Comparison of ENCODE assay signal across 12 cellular contexts in genomic region chr2:48450936-48451602, GRCh38. TPM values are rescaled to one million over a fixed set of nuclear protein-coding genes. Genes with fewer than 3 reads are reported as not detected.
DNase-seq lines count a peak whose midpoint lies in the region; TF ChIP-seq lines count a peak whose summit lies in the region.
"Had no signal": no experiment of that assay in that cellular context is flagged by ENCODE, and none has a peak within 500 bp of the region (broad histone marks: within the 10 kb centered on the region; RNA-seq: fewer than 3 reads in every experiment).

No MANE protein-coding gene starts in this region.

- H3K4me1 ChIP-seq in KMS-11 (ENCODE audit: low read depth, poor library complexity, severe bottlenecking) (peaks cover 84% of the 10 kb centered on the region), SK-N-SH (ENCODE audit: control insufficient read depth in 1 of 2, insufficient read depth in 2 of 2, low read depth in 1 of 2, low read length in 1 of 2) (peaks cover 12 to 15% of the 10 kb centered on the region in 2 experiments; a peak in 3 of 4 replicates)

- H3K9me2 ChIP-seq in SK-N-SH, result no peaks in the 10 kb centered on the region

- H3K27me3 ChIP-seq in KMS-11 (ENCODE audit: insufficient read depth, low read depth) (no peaks in the 10 kb centered on the region), SK-N-SH (ENCODE audit: insufficient read depth) (no peaks in the 10 kb centered on the region)
- H3K27me3 ChIP-seq: tibial nerve had no signal

- H3K4me2 ChIP-seq in KMS-11 (peak overlapping the region; percentile 92), SK-N-SH (no peak overlapping the region)

- H3K4me3 ChIP-seq in KMS-11 (IDR thresholded peaks at IDR 0.05; ENCODE audit: insufficient read depth, low read depth, low read length), result no peak overlapping the region
- no peak overlapping the region for H3K4me3 ChIP-seq in SK-N-SH (ENCODE audit: low read depth in 2 of 2, low read length in 1 of 2)
- H3K4me3 ChIP-seq: tibial nerve had no signal

- CTCF ChIA-PET in SK-N-SH (lab: Yijun Ruan, JAX), result interaction anchor here (0.8 to 2.1 kb wide), 4 partner anchors 9 to 138 kb away, joined by 3 to 10 read pairs (median 5); no protein-coding TSS in a partner anchor

- TF ChIP-seq POLR2A in erythroblast (IDR thresholded peaks at IDR 0.05; ENCODE audit: low read length), result no peak

- H3F3A ChIP-seq in SK-N-SH (replicated peaks; ENCODE audit: insufficient read depth), result peaks cover 15% of the 10 kb centered on the region

- H3K36me3 ChIP-seq in KMS-11 (ENCODE audit: insufficient read depth) (no peaks in the 10 kb centered on the region; the same call in none of the 2 replicates), SK-N-SH (replicated peaks in 1 of 2; ENCODE audit: control insufficient read depth in 1 of 2, insufficient read depth in 2 of 2, low read length in 1 of 2) (peaks cover 10 to 18% of the 10 kb centered on the region in 2 experiments)

- no peak overlapping the region for H2AFZ ChIP-seq in KMS-11 (ENCODE audit: low read depth)
- no peak overlapping the region for H2AFZ ChIP-seq in SK-N-SH (ENCODE audit: low read depth)

- H3K9ac ChIP-seq in KMS-11 (no peak overlapping the region), SK-N-SH (no peak overlapping the region)

- peak in 1 of 2 experiments; percentile 72; a peak in 2 of 4 replicates for TF ChIP-seq EP300 in SK-N-SH (IDR thresholded peaks at IDR 0.05; ENCODE audit: borderline replicate concordance in 1 of 2, low read depth in 1 of 2, low read length in 1 of 2)

- H3K27ac ChIP-seq in KMS-11, result no peak overlapping the region
- H3K27ac ChIP-seq in SK-N-SH (ENCODE audit: low read depth in 2 of 2, low read length in 1 of 2), result peak overlapping the region in 1 of 2 experiments; percentile 73; a peak in 1 of 4 replicates
- H3K27ac ChIP-seq: tibial nerve had no signal

- POLR2A ChIA-PET in SK-N-SH (lab: Yijun Ruan, JAX), result no interaction called here

- 68% methylated on average over 2 of the region's 2 CpGs for WGBS in SK-N-SH (ENCODE audit: low lambda C conversion rate)

- TF ChIP-seq CTCF in KMS-11 (conservative IDR thresholded peaks at IDR 0.05; ENCODE audit: low read depth, low read length) (no peak), SK-N-SH (IDR thresholded peaks at IDR 0.05) (no peak)

- no peaks in the 10 kb centered on the region for H3K9me3 ChIP-seq in SK-N-SH
- H3K9me3 ChIP-seq: tibial nerve had no signal

- no peak for TF ChIP-seq RAD21 in SK-N-SH (IDR thresholded peaks at IDR 0.05; ENCODE audit: low read length)

- no peaks in the 10 kb centered on the region for H4K20me1 ChIP-seq in KMS-11 (ENCODE audit: insufficient read depth)
- H4K20me1 ChIP-seq in SK-N-SH (ENCODE audit: insufficient read depth), result no peaks in the 10 kb centered on the region; the same call in 1 of the 2 replicates

- DNase-seq in SK-N-SH (peak; percentile 45), erythroblast (lab: John Stamatoyannopoulos, UW) (peak; percentile 51 to 73), putamen (ENCODE audit: low spot score) (peak; percentile 53), NCI-H526 (lab: John Stamatoyannopoulos, UW) (no peak), Kasumi-1 (lab: John Stamatoyannopoulos, UW) (no peak), 8988T (no peak)
- DNase-seq: activated naive CD4-positive, alpha-beta T cell treated with anti-CD3 and anti-CD28 coated beads for 36 hours; DMS153; GOT3; NCI-H1105 treated with DMSO at 0.1 percent for 48 hours had no signal

- H3K79me2 ChIP-seq in KMS-11 (ENCODE audit: insufficient read depth, low read depth) (peaks cover 57% of the 10 kb centered on the region; the same call in 1 of the 2 replicates), SK-N-SH (ENCODE audit: insufficient read depth) (peaks cover 17% of the 10 kb centered on the region)

TF ChIP-seq in SK-N-SH, 30 proteins besides CTCF, POLR2A, EP300 and RAD21:
- TF ChIP-seq USF2 (IDR thresholded peaks at IDR 0.05; ENCODE audit: borderline replicate concordance, low read depth, low read length) (no peak), RFX5 (IDR thresholded peaks at IDR 0.05; ENCODE audit: low read length) (no peak), CHD2 (IDR thresholded peaks at IDR 0.05; ENCODE audit: low read length, partially characterized antibody) (peak; percentile 8), GATA2 (CRISPR knock-in tag; IDR thresholded peaks at IDR 0.05) (peak; percentile 78), PBX3 (IDR thresholded peaks at IDR 0.05) (no peak), RCOR1 (IDR thresholded peaks at IDR 0.05; ENCODE audit: low read length) (peak; percentile 46; the same call in 1 of the 2 replicates), MEF2A (IDR thresholded peaks at IDR 0.05; ENCODE audit: borderline replicate concordance, low read depth) (no peak), JUND (IDR thresholded peaks at IDR 0.05) (no peak), FOXM1 (IDR thresholded peaks at IDR 0.05; ENCODE audit: low read depth) (no peak), MXI1 (IDR thresholded peaks at IDR 0.05; ENCODE audit: low read depth, low read length) (no peak), GABPA (IDR thresholded peaks at IDR 0.05; ENCODE audit: low read depth) (no peak), TEAD4 (IDR thresholded peaks at IDR 0.05; ENCODE audit: borderline replicate concordance, insufficient read depth) (no peak), SMC3 (IDR thresholded peaks at IDR 0.05; ENCODE audit: low read depth, low read length) (no peak), NRF1 (IDR thresholded peaks at IDR 0.05; ENCODE audit: low read depth, low read length) (no peak), FOXJ3 (CRISPR knock-in tag; IDR thresholded peaks at IDR 0.05) (no peak), RXRA (IDR thresholded peaks at IDR 0.05; ENCODE audit: borderline replicate concordance, low read depth) (no peak)
- TF ChIP-seq, protein P1, sequence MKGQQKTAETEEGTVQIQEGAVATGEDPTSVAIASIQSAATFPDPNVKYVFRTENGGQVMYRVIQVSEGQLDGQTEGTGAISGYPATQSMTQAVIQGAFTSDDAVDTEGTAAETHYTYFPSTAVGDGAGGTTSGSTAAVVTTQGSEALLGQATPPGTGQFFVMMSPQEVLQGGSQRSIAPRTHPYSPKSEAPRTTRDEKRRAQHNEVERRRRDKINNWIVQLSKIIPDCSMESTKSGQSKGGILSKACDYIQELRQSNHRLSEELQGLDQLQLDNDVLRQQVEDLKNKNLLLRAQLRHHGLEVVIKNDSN (IDR thresholded peaks at IDR 0.05; ENCODE audit: borderline replicate concordance, low read depth), result no peak

RNA-seq across cellular contexts. Expression of gene PPP1R21, which starts 10.5 kb away (rescaled TPM):
- polyA plus RNA-seq in SK-N-SH (2012; rRNA removed), result 9.1 and 12.2 TPM in 2 replicates
- 12.5 and 15.3 TPM in 2 replicates for polyA plus RNA-seq in SK-N-SH (2012; cell fraction: cytosol; rRNA removed)
- 20.3 and 21.2 TPM in 2 replicates for polyA plus RNA-seq in SK-N-SH (2012; cell fraction: nucleus; rRNA removed)

Comparison
In these comparisons a context has a peak if more than half of its experiments do, and no peak if none do; other contexts are left out.
1. DNase-seq: peak in SK-N-SH (single experiment), erythroblast (2 of 2) and putamen (single experiment); none in NCI-H526 (0 of 2), Kasumi-1 (0 of 2) and 8988T (single experiment).